8 cellular contexts compared by ENCODE assay signal in the genomic region with DNA sequence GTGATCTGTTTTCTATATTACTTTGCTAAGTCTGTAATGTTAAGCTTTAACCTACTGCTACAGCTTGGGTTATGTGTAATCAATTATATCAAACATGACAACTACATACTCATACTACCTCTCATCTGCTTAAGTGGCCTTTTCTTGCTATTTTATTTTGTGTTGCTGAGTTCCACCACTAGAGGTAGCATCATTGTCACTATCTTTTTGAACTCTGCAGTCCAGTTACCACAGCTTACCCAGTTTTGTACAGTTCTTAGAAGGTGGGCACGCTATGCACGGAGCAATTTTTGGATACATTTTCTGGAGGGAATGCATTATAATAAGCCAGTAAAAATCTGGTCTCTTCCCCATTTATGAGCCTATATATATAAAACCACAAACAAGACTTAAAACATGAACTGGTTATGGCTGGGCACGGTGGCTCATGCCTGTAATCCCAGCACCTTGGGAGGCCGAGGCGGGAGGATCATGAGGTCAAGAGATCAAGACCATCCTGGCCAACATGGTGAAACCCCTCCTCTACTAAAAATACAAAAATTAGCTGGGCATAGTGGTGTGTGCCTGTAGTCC. TPM values are rescaled to one million over a fixed set of nuclear protein-coding genes. Genes with fewer than 3 reads are reported as not detected.
DNase-seq lines count a peak whose midpoint lies in the region; ATAC-seq and TF ChIP-seq lines count a peak whose summit lies in the region.

No MANE protein-coding gene starts in this region.

- H3K36me3 Mint-ChIP-seq in endothelial cell (ENCODE audit: low read depth, unreplicated experiment) = no peaks in the 10 kb centered on the region
- peaks cover 10% of the 10 kb centered on the region for H3K36me3 Mint-ChIP-seq in nephron progenitor cell (ENCODE audit: low read depth)

- DNase-seq in DMS 273 treated with DMSO at 0.1 percent for 48 hours (lab: John Stamatoyannopoulos, UW) (peak; percentile 24), H4 (ENCODE audit: low spot score) (peak; percentile 19), NCI-H748 treated with DMSO at 0.1 percent for 48 hours (lab: John Stamatoyannopoulos, UW) (peak; percentile 5), endothelial cell (ENCODE audit: low spot score) (no peak), nephron progenitor cell (no peak), DMS153 treated with DMSO at 0.1 percent for 48 hours (lab: John Stamatoyannopoulos, UW; ENCODE audit: unreplicated experiment) (no peak)
- DNase-seq in activated CD4-positive, alpha-beta T cell treated with anti-CD3 and anti-CD28 coated beads for 48 hours = no peak

- peak; percentile 62 for TF ChIP-seq CTCF in endothelial cell (IDR thresholded peaks at IDR 0.05; ENCODE audit: unreplicated experiment)
- TF ChIP-seq CTCF in nephron progenitor cell (IDR thresholded peaks at IDR 0.05) = peak; percentile 57

- H3K4me1 Mint-ChIP-seq in endothelial cell (ENCODE audit: unreplicated experiment) (peaks cover 11% of the 10 kb centered on the region), nephron progenitor cell (peaks cover 8% of the 10 kb centered on the region)

- no peaks in the 10 kb centered on the region for H3K9me3 Mint-ChIP-seq in endothelial cell (ENCODE audit: unreplicated experiment)
- no peaks in the 10 kb centered on the region for H3K9me3 Mint-ChIP-seq in nephron progenitor cell

- H3K27me3 Mint-ChIP-seq in endothelial cell (ENCODE audit: unreplicated experiment) = peaks cover 2% of the 10 kb centered on the region
- H3K27me3 Mint-ChIP-seq in nephron progenitor cell (ENCODE audit: low read depth, poor library complexity) = no peaks in the 10 kb centered on the region

- H3K27ac Mint-ChIP-seq in endothelial cell (ENCODE audit: unreplicated experiment) (no peak overlapping the region), nephron progenitor cell (no peak overlapping the region)

- H3K4me3 Mint-ChIP-seq in endothelial cell (ENCODE audit: unreplicated experiment) = no peak overlapping the region
- no peak overlapping the region for H3K4me3 Mint-ChIP-seq in nephron progenitor cell

- ATAC-seq in GM19328 (IDR thresholded peaks at IDR 0.05; ENCODE audit: unreplicated experiment) = no peak

RNA-seq across cellular contexts. Expression of gene SAV1, which starts 48.5 kb away (rescaled TPM):
- 19.4 and 29.1 TPM in 2 replicates for total RNA-seq in H4 (2014; rRNA removed; shearing (Covaris generic))
- total RNA-seq in endothelial cell (ENCODE audit: unreplicated experiment) = 24.0 TPM

RNA-seq across cellular contexts. Expression of gene ATL1, which starts 59.7 kb away (rescaled TPM):
- total RNA-seq in H4 (2014; rRNA removed; shearing (Covaris generic)) = 9.3 and 9.4 TPM in 2 replicates
- total RNA-seq in endothelial cell (ENCODE audit: unreplicated experiment) = 4.7 TPM

Comparison
In these comparisons a context has a peak if more than half of its experiments do, and no peak if none do; other contexts are left out.
1. DNase-seq: peak in DMS 273 treated with DMSO at 0.1 percent for 48 hours (single experiment), H4 (single experiment) and NCI-H748 treated with DMSO at 0.1 percent for 48 hours (single experiment); none in endothelial cell (single experiment), nephron progenitor cell (single experiment), DMS153 treated with DMSO at 0.1 percent for 48 hours (single experiment) and activated CD4-positive, alpha-beta T cell treated with anti-CD3 and anti-CD28 coated beads for 48 hours (single experiment).